ENCODE assay signal across 9 cellular contexts in the genomic region with DNA sequence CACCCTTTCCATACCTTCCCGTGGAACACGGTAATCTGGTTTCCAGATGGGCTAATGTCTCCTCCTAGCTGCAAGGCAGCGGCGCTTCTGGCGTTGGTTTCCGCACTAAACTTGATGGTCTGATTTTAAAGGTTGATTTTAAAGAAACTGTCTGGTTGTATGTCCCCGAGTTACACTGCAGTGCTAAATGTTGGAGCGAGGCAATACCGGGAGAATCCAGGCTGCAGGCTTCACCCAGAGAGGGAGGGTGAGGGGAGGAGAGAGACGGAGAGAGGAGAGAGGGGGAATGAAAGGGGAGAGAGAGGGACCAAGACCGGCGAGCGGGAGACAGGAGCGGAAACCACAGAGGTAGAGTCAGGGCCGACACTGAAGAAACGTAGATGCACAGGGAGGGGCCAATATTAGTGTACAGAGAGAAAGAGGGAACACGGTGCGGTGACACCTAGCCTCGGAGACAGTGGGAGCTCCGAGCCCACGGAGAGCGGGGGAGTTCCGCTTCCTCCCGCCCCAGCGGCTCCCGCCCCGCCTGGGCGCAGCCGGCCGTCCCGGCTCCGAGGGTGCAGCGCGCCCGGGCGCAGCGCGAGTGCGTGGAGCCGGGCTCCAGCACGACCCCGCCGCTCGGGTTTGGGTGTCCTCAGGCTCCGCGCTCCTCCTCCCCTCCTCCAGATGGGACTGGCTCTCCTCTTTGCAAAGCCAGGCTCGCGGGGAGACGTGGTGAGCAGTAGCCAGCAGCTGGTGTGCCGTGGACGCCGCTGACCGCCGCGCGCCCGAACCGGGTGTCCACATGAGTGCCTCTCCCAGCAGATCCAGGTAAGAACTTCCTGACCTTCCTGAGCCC.
DNase-seq lines count a peak whose midpoint lies in the region; ATAC-seq and TF ChIP-seq lines count a peak whose summit lies in the region.
"Had no signal": no experiment of that assay in that cellular context is flagged by ENCODE, and none has a peak within 500 bp of the region (broad histone marks: within the 10 kb centered on the region; RNA-seq: fewer than 3 reads in every experiment).

No MANE protein-coding gene starts in this region.

- peaks cover 57% of the 10 kb centered on the region for H3K27me3 ChIP-seq in NT2/D1 (ENCODE audit: insufficient read depth, insufficient read length)
- H3K27me3 ChIP-seq in lower lobe of right lung (ENCODE audit: low read depth): peaks cover 56% of the 10 kb centered on the region

- H3K4me3 ChIP-seq in NT2/D1 (ENCODE audit: insufficient read length, low read depth) (peak overlapping the region; percentile 71), lower lobe of right lung (peak overlapping the region; percentile 43)
- H3K4me3 ChIP-seq: SJSA1 had no signal

- peak overlapping the region; percentile 74 for H3K9ac ChIP-seq in NT2/D1 (ENCODE audit: insufficient read length, low read depth)

- H3K4me1 ChIP-seq in NT2/D1 (ENCODE audit: insufficient read depth, insufficient read length) (no peaks in the 10 kb centered on the region), lower lobe of right lung (peaks cover 5% of the 10 kb centered on the region)
- H3K4me1 ChIP-seq: SJSA1 had no signal

- intact Hi-C loops in lower lobe of right lung (cut with DNase I): no loop called here

- CTCF ChIA-PET in HEK293T (lab: Yijun Ruan, JAX): interaction anchor here (1.0 to 1.6 kb wide), 2 partner anchors 97 to 255 kb away, joined by 3 read pairs; no protein-coding TSS in a partner anchor

- peak; percentile 43 to 62 for ATAC-seq in lower lobe of right lung

- no peaks in the 10 kb centered on the region for H3K36me3 ChIP-seq in NT2/D1 (ENCODE audit: insufficient read depth, insufficient read length, low read length)
- no peaks in the 10 kb centered on the region for H3K36me3 ChIP-seq in lower lobe of right lung
- H3K36me3 ChIP-seq: SJSA1 had no signal

- no peak for TF ChIP-seq CTCF in lower lobe of right lung (IDR thresholded peaks at IDR 0.05)

- DNase-seq in EL (peak; percentile 18), HEK293T (ENCODE audit: extremely low spot score) (peak; percentile 57), NT2/D1 (ENCODE audit: low read depth, low spot score) (no peak), lower lobe of right lung (no peak), superior temporal gyrus (ENCODE audit: extremely low spot score) (peak; percentile 39), erythroblast (lab: John Stamatoyannopoulos, UW) (no peak)
- peak; percentile 15 for DNase-seq in central memory CD4-positive, alpha-beta T cell
- DNase-seq in effector CD8-positive, alpha-beta T cell (lab: John Stamatoyannopoulos, UW): no peak

- POLR2A ChIA-PET in HEK293T (lab: Yijun Ruan, JAX): no interaction called here

- no peak overlapping the region for H3K27ac ChIP-seq in lower lobe of right lung
- H3K27ac ChIP-seq: SJSA1 had no signal

- no peak for TF ChIP-seq POLR2A in erythroblast (IDR thresholded peaks at IDR 0.05; ENCODE audit: low read length)

- H3K9me3 ChIP-seq in NT2/D1 (ENCODE audit: insufficient read depth, low read length) (no peaks in the 10 kb centered on the region), lower lobe of right lung (no peaks in the 10 kb centered on the region)
- H3K9me3 ChIP-seq: SJSA1 had no signal

TF ChIP-seq in HEK293T, 16 proteins besides CTCF, POLR2A, EP300 and RAD21:
- TF ChIP-seq NFRKB (IDR thresholded peaks at IDR 0.05) (no peak), ARNT (IDR thresholded peaks at IDR 0.05) (no peak), SP1 (IDR thresholded peaks at IDR 0.05) (no peak)

Comparison
In these comparisons a context has a peak if more than half of its experiments do, and no peak if none do; other contexts are left out.
1. DNase-seq: peak in EL (single experiment), HEK293T (single experiment), central memory CD4-positive, alpha-beta T cell (single experiment) and superior temporal gyrus (single experiment); none in NT2/D1 (single experiment), lower lobe of right lung (single experiment), effector CD8-positive, alpha-beta T cell (single experiment) and erythroblast (0 of 2).